Comparison of ENCODE assay signal across 2 cellular contexts in genomic region chr11:16793009-16793408, GRCh38.
TF ChIP-seq lines count a peak whose summit lies in the region.

No MANE protein-coding gene starts in this region.

TF ChIP-seq in IMR-90, 13 proteins besides CTCF, POLR2A, EP300 and RAD21:
- TF ChIP-seq, protein P1, sequence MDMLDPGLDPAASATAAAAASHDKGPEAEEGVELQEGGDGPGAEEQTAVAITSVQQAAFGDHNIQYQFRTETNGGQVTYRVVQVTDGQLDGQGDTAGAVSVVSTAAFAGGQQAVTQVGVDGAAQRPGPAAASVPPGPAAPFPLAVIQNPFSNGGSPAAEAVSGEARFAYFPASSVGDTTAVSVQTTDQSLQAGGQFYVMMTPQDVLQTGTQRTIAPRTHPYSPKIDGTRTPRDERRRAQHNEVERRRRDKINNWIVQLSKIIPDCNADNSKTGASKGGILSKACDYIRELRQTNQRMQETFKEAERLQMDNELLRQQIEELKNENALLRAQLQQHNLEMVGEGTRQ (IDR thresholded peaks at IDR 0.05; ENCODE audit: low read depth, low read length) = no peak
- TF ChIP-seq CEBPB (IDR thresholded peaks at IDR 0.05; ENCODE audit: low read depth, low read length) (no peak), RCOR1 (IDR thresholded peaks at IDR 0.05; ENCODE audit: insufficient replicate concordance, low read length) (no peak), SMC3 (IDR thresholded peaks at IDR 0.05; ENCODE audit: low read depth, low read length) (no peak), RFX5 (IDR thresholded peaks at IDR 0.05; ENCODE audit: low read depth, low read length) (no peak), FOS (IDR thresholded peaks at IDR 0.05; ENCODE audit: low read depth, low read length) (no peak), NFE2L2 (IDR thresholded peaks at IDR 0.05; ENCODE audit: low read depth, low read length) (no peak), BHLHE40 (IDR thresholded peaks at IDR 0.05; ENCODE audit: low read depth, low read length) (no peak), ELK1 (IDR thresholded peaks at IDR 0.05; ENCODE audit: borderline replicate concordance, low read depth, low read length) (no peak), MXI1 (IDR thresholded peaks at IDR 0.05; ENCODE audit: borderline replicate concordance, low read depth, low read length) (no peak), CHD1 (IDR thresholded peaks at IDR 0.05; ENCODE audit: low read depth, low read length) (no peak), MAFK (IDR thresholded peaks at IDR 0.05; ENCODE audit: low read depth, low read length) (no peak), MAZ (IDR thresholded peaks at IDR 0.05; ENCODE audit: borderline replicate concordance, low read depth, low read length) (no peak)

TF ChIP-seq in K562, 482 proteins besides CTCF, POLR2A, EP300 and RAD21:
- TF ChIP-seq TCF7L2 (IDR thresholded peaks at IDR 0.05; ENCODE audit: low read depth, low read length) = no peak
- TF ChIP-seq RNF2 (IDR thresholded peaks at IDR 0.05) = no peak
- TF ChIP-seq, protein P2, sequence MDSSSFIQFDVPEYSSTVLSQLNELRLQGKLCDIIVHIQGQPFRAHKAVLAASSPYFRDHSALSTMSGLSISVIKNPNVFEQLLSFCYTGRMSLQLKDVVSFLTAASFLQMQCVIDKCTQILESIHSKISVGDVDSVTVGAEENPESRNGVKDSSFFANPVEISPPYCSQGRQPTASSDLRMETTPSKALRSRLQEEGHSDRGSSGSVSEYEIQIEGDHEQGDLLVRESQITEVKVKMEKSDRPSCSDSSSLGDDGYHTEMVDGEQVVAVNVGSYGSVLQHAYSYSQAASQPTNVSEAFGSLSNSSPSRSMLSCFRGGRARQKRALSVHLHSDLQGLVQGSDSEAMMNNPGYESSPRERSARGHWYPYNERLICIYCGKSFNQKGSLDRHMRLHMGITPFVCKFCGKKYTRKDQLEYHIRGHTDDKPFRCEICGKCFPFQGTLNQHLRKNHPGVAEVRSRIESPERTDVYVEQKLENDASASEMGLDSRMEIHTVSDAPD (CRISPR knock-in tag; IDR thresholded peaks at IDR 0.05) = no peak
- TF ChIP-seq, protein P3, sequence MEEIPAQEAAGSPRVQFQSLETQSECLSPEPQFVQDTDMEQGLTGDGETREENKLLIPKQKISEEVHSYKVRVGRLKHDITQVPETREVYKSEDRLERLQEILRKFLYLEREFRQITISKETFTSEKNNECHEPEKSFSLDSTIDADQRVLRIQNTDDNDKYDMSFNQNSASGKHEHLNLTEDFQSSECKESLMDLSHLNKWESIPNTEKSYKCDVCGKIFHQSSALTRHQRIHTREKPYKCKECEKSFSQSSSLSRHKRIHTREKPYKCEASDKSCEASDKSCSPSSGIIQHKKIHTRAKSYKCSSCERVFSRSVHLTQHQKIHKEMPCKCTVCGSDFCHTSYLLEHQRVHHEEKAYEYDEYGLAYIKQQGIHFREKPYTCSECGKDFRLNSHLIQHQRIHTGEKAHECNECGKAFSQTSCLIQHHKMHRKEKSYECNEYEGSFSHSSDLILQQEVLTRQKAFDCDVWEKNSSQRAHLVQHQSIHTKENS (CRISPR knock-in tag; IDR thresholded peaks at IDR 0.05) = no peak
- no peak for TF ChIP-seq ZNF224 (CRISPR knock-in tag; IDR thresholded peaks at IDR 0.05)
- TF ChIP-seq, protein P4, sequence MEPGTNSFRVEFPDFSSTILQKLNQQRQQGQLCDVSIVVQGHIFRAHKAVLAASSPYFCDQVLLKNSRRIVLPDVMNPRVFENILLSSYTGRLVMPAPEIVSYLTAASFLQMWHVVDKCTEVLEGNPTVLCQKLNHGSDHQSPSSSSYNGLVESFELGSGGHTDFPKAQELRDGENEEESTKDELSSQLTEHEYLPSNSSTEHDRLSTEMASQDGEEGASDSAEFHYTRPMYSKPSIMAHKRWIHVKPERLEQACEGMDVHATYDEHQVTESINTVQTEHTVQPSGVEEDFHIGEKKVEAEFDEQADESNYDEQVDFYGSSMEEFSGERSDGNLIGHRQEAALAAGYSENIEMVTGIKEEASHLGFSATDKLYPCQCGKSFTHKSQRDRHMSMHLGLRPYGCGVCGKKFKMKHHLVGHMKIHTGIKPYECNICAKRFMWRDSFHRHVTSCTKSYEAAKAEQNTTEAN (CRISPR knock-in tag; IDR thresholded peaks at IDR 0.05) = no peak
- no peak for TF ChIP-seq NKRF (IDR thresholded peaks at IDR 0.05; ENCODE audit: borderline replicate concordance)
- no peak for TF ChIP-seq CBX1 (IDR thresholded peaks at IDR 0.05; ENCODE audit: low read depth)
TF ChIP-seq in K562: peak in this region for 0.
